Comparison of ENCODE assay signal across 9 cellular contexts in the genomic region with DNA sequence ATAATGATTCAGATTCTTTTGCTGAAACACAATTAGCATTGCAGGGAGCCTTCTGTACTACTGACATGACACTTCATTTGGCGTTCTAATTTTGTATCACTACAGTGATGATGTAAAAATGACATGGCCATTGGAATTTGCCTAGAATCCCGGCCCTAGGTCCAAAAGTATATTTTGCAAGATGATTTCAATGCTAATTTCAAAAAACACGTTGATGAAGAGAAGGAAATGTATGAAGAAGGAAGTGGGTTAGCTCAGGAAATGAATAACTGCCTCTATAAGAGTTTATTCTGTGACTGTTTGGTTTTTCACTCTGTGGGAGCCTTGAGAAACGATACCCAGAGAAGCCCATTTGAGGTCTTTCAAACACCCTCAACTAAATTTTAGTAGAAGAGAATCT. TPM values are rescaled to one million over a fixed set of nuclear protein-coding genes. Genes with fewer than 3 reads are reported as not detected.
DNase-seq lines count a peak whose midpoint lies in the region; TF ChIP-seq lines count a peak whose summit lies in the region.
"Had no signal": no experiment of that assay in that cellular context is flagged by ENCODE, and none has a peak within 500 bp of the region (broad histone marks: within the 10 kb centered on the region; RNA-seq: fewer than 3 reads in every experiment).

No MANE protein-coding gene starts in this region.

- peaks cover 58% of the 10 kb centered on the region for H3K4me1 ChIP-seq in effector memory CD4-positive, alpha-beta T cell (ENCODE audit: control insufficient read depth, insufficient read depth, low read length, poor library complexity, severe bottlenecking)
- no peaks in the 10 kb centered on the region for H3K4me1 ChIP-seq in Caco-2

- H3K27me3 Mint-ChIP-seq in CD14-positive monocyte (ENCODE audit: low read depth in 3 of 3) (no peaks in the 10 kb centered on the region), Caco-2 (ENCODE audit: insufficient read depth, unreplicated experiment) (no peaks in the 10 kb centered on the region)

- no TSS peak for BruUV-seq in Caco-2 (replicated peaks; lab: Mats Ljungman, UMichigan)

- H3K36me3 ChIP-seq in effector memory CD4-positive, alpha-beta T cell (ENCODE audit: control insufficient read depth, insufficient read depth, low read length), result peaks cover 22% of the 10 kb centered on the region
- no peaks in the 10 kb centered on the region for H3K36me3 ChIP-seq in Caco-2 (ENCODE audit: control insufficient read depth, insufficient read depth, low read length)

- H3K4me3 ChIP-seq in effector memory CD4-positive, alpha-beta T cell (ENCODE audit: insufficient read depth, low read depth, low read length, poor library complexity, severe bottlenecking), result no peak overlapping the region
- no peak overlapping the region for H3K4me3 ChIP-seq in Caco-2 (ENCODE audit: low read depth, low read length)

- intact Hi-C loops in CD14-positive monocyte (cut with micrococcal nuclease), result loop anchor here in 1 of 2 donors (5.0 to 10.0 kb wide), 2 partner anchors 40 to 63 kb away; a partner anchor contains a TSS
- intact Hi-C loops in Caco-2 (cut with micrococcal nuclease; ENCODE audit: unreplicated experiment), result no loop called here

- H3K27ac ChIP-seq in effector memory CD4-positive, alpha-beta T cell (ENCODE audit: insufficient read depth, low read length, poor library complexity, severe bottlenecking), result peak overlapping the region; percentile 50

- POLR2A ChIA-PET in Caco-2 (lab: Charles Lee), result no interaction called here

- DNase-seq in CD14-positive monocyte (ENCODE audit: low spot score) (no peak), GM20000 (ENCODE audit: low spot score) (peak; percentile 33), M059J (ENCODE audit: low read depth) (peak; percentile 29), T1000 (lab: John Stamatoyannopoulos, UW) (no peak), amygdala (lab: John Stamatoyannopoulos, UW) (no peak), NCI-H146 treated with DMSO at 0.1 percent for 48 hours (lab: John Stamatoyannopoulos, UW; ENCODE audit: unreplicated experiment) (no peak), Caco-2 (no peak)
- no peak for DNase-seq in effector memory CD4-positive, alpha-beta T cell
- DNase-seq: DMS79 had no signal

- peak overlapping the region in 1 of 2 donors; percentile 70 for H3K4me3 Mint-ChIP-seq in CD14-positive monocyte
- no peak overlapping the region for H3K4me3 Mint-ChIP-seq in Caco-2 (ENCODE audit: unreplicated experiment)

- H3K27ac Mint-ChIP-seq in CD14-positive monocyte, result peak overlapping the region; percentile 55 to 83 (median 81)
- H3K27ac Mint-ChIP-seq in Caco-2 (ENCODE audit: unreplicated experiment), result no peak overlapping the region

- TF ChIP-seq CTCF in CD14-positive monocyte (IDR thresholded peaks at IDR 0.05) (no peak), GM20000 (IDR thresholded peaks at IDR 0.05; ENCODE audit: extremely low read depth, missing control alignments) (no peak), Caco-2 (IDR thresholded peaks at IDR 0.05; ENCODE audit: insufficient read depth in 1 of 2, low read depth in 1 of 2, low read length in 1 of 2, severe bottlenecking in 1 of 2, unreplicated experiment in 1 of 2) (no peak)

- H3K9me3 Mint-ChIP-seq in CD14-positive monocyte (peaks cover 4 to 15% (median 8%) of the 10 kb centered on the region in 7 donors), Caco-2 (ENCODE audit: unreplicated experiment) (peaks cover 8% of the 10 kb centered on the region)

- H3K27me3 ChIP-seq in effector memory CD4-positive, alpha-beta T cell (replicated peaks; ENCODE audit: control insufficient read depth, insufficient read depth, low read length, poor library complexity, severe bottlenecking), result no peaks in the 10 kb centered on the region
- H3K27me3 ChIP-seq in Caco-2 (replicated peaks; ENCODE audit: control insufficient read depth, insufficient read depth, low read length), result no peaks in the 10 kb centered on the region

- CTCF ChIA-PET in Caco-2 (lab: Charles Lee), result no interaction called here

- H3K36me3 Mint-ChIP-seq in CD14-positive monocyte, result peaks cover 41 to 60% of the 10 kb centered on the region in 2 donors
- no peaks in the 10 kb centered on the region for H3K36me3 Mint-ChIP-seq in Caco-2 (ENCODE audit: insufficient read depth, unreplicated experiment)

- peaks cover 3% of the 10 kb centered on the region for H3K9me3 ChIP-seq in effector memory CD4-positive, alpha-beta T cell (ENCODE audit: control insufficient read depth, low read length)
- no peaks in the 10 kb centered on the region for H3K9me3 ChIP-seq in Caco-2

- H3K4me1 Mint-ChIP-seq in CD14-positive monocyte, result peaks cover 61% of the 10 kb centered on the region
- H3K4me1 Mint-ChIP-seq in Caco-2 (ENCODE audit: low read depth, unreplicated experiment), result no peaks in the 10 kb centered on the region

RNA-seq across cellular contexts. Expression of a gene that starts 59.3 kb away (rescaled TPM):
- 100 to 1,000 TPM; 240 to 296 TPM for polyA plus RNA-seq in CD14-positive monocyte
- 80.5 and 86.9 TPM in 2 replicates for total RNA-seq in M059J (2014; rRNA removed; shearing (Covaris generic))
- total RNA-seq in Caco-2 (2022), result 6.5 and 7.0 TPM in 2 replicates

RNA-seq across cellular contexts. Expression of a gene that starts 59.7 kb away (rescaled TPM):
- 1 to 10 TPM; 9.3 to 9.8 TPM for polyA plus RNA-seq in CD14-positive monocyte
- total RNA-seq in M059J (2014; rRNA removed; shearing (Covaris generic)), result 24.4 and 29.9 TPM in 2 replicates
- 0.67 and 1.1 TPM in 2 replicates for total RNA-seq in Caco-2 (2022)

Comparison
In these comparisons a context has a peak if more than half of its experiments do, and no peak if none do; other contexts are left out.
1. DNase-seq: peak in GM20000 (single experiment) and M059J (single experiment); none in CD14-positive monocyte (single experiment), effector memory CD4-positive, alpha-beta T cell (0 of 3), T1000 (single experiment), amygdala (0 of 56), NCI-H146 treated with DMSO at 0.1 percent for 48 hours (single experiment) and Caco-2 (0 of 2).
2. RNA of a gene that starts 59.3 kb away (total RNA-seq): 80.5 to 86.9 TPM in M059J; 6.5 to 7.0 TPM in Caco-2; every median in the first group is over 10 times any median in the second.
3. RNA of a gene that starts 59.7 kb away (total RNA-seq): 24.4 to 29.9 TPM in M059J; 0.67 to 1.1 TPM in Caco-2; every median in the first group is over 10 times any median in the second.